8 cellular contexts compared by ENCODE assay signal in the genomic region with DNA sequence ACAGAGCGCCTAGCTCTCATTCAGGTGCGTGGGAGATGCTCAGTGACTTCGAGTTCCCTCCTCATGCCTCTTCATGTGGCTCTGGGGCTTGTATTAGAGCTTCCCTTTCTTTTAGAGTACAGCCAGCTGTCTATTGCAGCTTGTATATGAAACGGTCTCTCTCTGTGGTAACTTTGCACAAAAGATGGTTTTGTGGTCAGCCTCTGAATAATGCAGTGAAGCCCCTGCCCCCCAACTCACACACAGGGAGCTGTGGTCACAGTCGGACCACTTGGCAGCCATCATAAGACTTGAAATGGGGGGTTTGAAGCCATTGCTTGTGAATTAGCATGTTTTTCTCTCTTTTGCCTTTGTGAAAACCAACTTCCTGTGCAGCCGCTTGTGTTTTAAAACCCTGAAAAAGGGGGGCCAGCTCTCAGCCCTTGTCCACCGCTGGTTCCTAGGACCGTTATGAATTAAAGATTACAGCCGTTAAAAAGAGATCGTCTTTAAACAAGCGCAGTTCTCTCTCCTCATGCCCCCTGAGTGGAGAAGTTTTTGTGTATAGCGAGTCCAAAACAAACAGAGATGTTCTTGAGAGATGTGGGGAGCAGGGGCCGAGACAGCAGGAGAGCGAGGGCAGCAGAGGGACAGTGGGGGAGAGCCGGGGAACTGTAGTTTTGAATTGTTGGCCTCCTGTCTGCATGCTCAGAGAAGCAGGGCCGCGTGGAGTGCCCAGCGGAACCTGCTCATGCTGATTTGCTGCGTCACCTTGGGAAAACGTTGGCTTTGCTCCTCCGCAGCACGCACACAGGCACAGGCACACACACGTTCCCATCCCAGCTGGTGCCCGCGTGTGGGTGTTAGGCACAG.
DNase-seq lines count a peak whose midpoint lies in the region; ATAC-seq and TF ChIP-seq lines count a peak whose summit lies in the region.

No MANE protein-coding gene starts in this region.

- DNase-seq in NOMO-1 treated with DMSO at 0.1 percent for 48 hours (lab: John Stamatoyannopoulos, UW; ENCODE audit: unreplicated experiment) (peak; percentile 82), pons (ENCODE audit: low spot score) (peak; percentile 70), BE2C (no peak), DMS79 treated with DMSO at 0.1 percent for 48 hours (lab: John Stamatoyannopoulos, UW) (no peak), DMS 273 treated with DMSO at 0.1 percent for 48 hours (lab: John Stamatoyannopoulos, UW) (no peak)
- DNase-seq in central memory CD4-positive, alpha-beta T cell: peak; percentile 3

- no peaks in the 10 kb centered on the region for H3K27me3 ChIP-seq in BE2C

- peaks cover 8% of the 10 kb centered on the region for H3K4me1 ChIP-seq in BE2C

- no peak for TF ChIP-seq CTCF in BE2C (IDR thresholded peaks at IDR 0.05; ENCODE audit: low read depth, low read length)

- no peaks in the 10 kb centered on the region for H3K9me3 ChIP-seq in BE2C

- peaks cover 15% of the 10 kb centered on the region for H3K36me3 ChIP-seq in BE2C

- peak; percentile 71 for ATAC-seq in GM18520 (IDR thresholded peaks at IDR 0.05; ENCODE audit: unreplicated experiment)
- peak; percentile 80 for ATAC-seq in HG02642 (IDR thresholded peaks at IDR 0.05; ENCODE audit: poor library complexity, unreplicated experiment)

- no peak overlapping the region for H3K4me3 ChIP-seq in BE2C (ENCODE audit: low read depth, low read length)

Comparison
In these comparisons a context has a peak if more than half of its experiments do, and no peak if none do; other contexts are left out.
1. DNase-seq: peak in NOMO-1 treated with DMSO at 0.1 percent for 48 hours (single experiment), central memory CD4-positive, alpha-beta T cell (single experiment) and pons (single experiment); none in BE2C (single experiment), DMS79 treated with DMSO at 0.1 percent for 48 hours (single experiment) and DMS 273 treated with DMSO at 0.1 percent for 48 hours (single experiment).